Comparison of ENCODE assay signal across 13 cellular contexts in genomic region chr6:4879724-4880372, GRCh38.
DNase-seq lines count a peak whose midpoint lies in the region; ATAC-seq and TF ChIP-seq lines count a peak whose summit lies in the region.
"Had no signal": no experiment of that assay in that cellular context is flagged by ENCODE, and none has a peak within 500 bp of the region (broad histone marks: within the 10 kb centered on the region; RNA-seq: fewer than 3 reads in every experiment).

No MANE protein-coding gene starts in this region.

- peak; percentile 2 for TF ChIP-seq CTCF in mucosa of descending colon (IDR thresholded peaks at IDR 0.05)

- intact Hi-C loops in mucosa of descending colon (cut with DNase I, micrococcal nuclease) = no loop called here

- peak; percentile 85 for ATAC-seq in GM18909 (IDR thresholded peaks at IDR 0.05; ENCODE audit: poor library complexity, unreplicated experiment)
- ATAC-seq in GM21825 (IDR thresholded peaks at IDR 0.05; ENCODE audit: unreplicated experiment) = peak; percentile 71
- peak; percentile 58 for ATAC-seq in HG03159 (IDR thresholded peaks at IDR 0.05; ENCODE audit: unreplicated experiment)
- peak; percentile 95 for ATAC-seq in mucosa of descending colon

- DNase-seq in mucosa of descending colon = peak in 2 of 3 donors; percentile 41 to 51
- no peak for DNase-seq in AG20443 (ENCODE audit: low spot score)
- no peak for DNase-seq in T-helper 2 cell
- DNase-seq in OCI-M2 (lab: John Stamatoyannopoulos, UW; ENCODE audit: unreplicated experiment) = no peak
- DNase-seq in dermis blood vessel endothelial cell = no peak
- DNase-seq: activated CD4-positive, alpha-beta T cell treated with anti-CD3 and anti-CD28 coated beads for 48 hours; esophagus squamous epithelium; immature natural killer cell; NCI-H524; retina had no signal

- H3K9me3 ChIP-seq in mucosa of descending colon = no peaks in the 10 kb centered on the region
- H3K9me3 ChIP-seq: esophagus squamous epithelium had no signal

- no peak overlapping the region for H3K4me3 ChIP-seq in mucosa of descending colon
- H3K4me3 ChIP-seq: esophagus squamous epithelium had no signal

- no peaks in the 10 kb centered on the region for H3K36me3 ChIP-seq in mucosa of descending colon (ENCODE audit: low read depth)
- H3K36me3 ChIP-seq: esophagus squamous epithelium had no signal

- H3K4me1 ChIP-seq in mucosa of descending colon (ENCODE audit: low read depth) = peaks cover 30% of the 10 kb centered on the region

Comparison
In these comparisons a context has a peak if more than half of its experiments do, and no peak if none do; other contexts are left out.
1. DNase-seq: peak in mucosa of descending colon (2 of 3); none in AG20443 (single experiment), T-helper 2 cell (0 of 5), OCI-M2 (single experiment) and dermis blood vessel endothelial cell (single experiment).
2. Peak in every context shown above with its lines, with median percentiles within 50 percentile points of each other: ATAC-seq.